ENCODE assay signal across 35 cellular contexts in the genomic region with DNA sequence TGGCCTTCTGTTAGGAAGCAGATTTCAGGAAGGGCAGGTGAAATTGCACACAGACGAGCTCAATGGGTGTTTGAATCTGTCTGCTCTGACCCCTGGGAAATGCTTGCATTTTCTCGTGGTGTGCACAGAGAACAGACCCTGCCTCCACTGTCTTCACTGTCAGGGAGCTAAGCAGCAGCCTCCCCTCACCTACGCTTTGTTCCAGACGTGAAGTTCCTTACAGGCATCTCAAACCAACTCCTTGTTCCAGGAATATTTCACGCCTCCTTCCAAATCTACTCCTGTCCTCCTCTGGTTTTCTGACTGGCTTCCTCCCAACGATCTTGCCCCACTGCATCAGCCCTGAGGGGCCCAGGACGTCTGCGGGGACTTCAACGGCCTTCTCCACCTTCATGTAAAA. TPM values are rescaled to one million over a fixed set of nuclear protein-coding genes. Genes with fewer than 3 reads are reported as not detected.
"Had no signal": no experiment of that assay in that cellular context is flagged by ENCODE, and none has a peak within 500 bp of the region (broad histone marks: within the 10 kb centered on the region; RNA-seq: fewer than 3 reads in every experiment).

No MANE protein-coding gene starts in this region.

- H3K36me3 Mint-ChIP-seq: activated naive CD8-positive, alpha-beta T cell had no signal

- H3K36me3 ChIP-seq: colonic mucosa, gastroesophageal sphincter had no signal

- FAIRE-seq: endometrium, endothelial cell of umbilical vein, TTC549 had no signal

- H3K27ac Mint-ChIP-seq: activated B cell treated with CpG ODN at 0.5 μM for 24 hours; activated CD8-positive, alpha-beta T cell treated with anti-CD3 and anti-CD28 coated beads for 36 hours; activated naive CD8-positive, alpha-beta T cell; activated T-helper 17 cell treated with anti-CD3 and anti-CD28 coated beads, Interleukin-2, amount 50 U/mL, for 72 hours had no signal

- H3K4me1 Mint-ChIP-seq: activated B cell treated with CpG ODN at 0.5 μM for 24 hours; activated T-helper 17 cell treated with anti-CD3 and anti-CD28 coated beads, Interleukin-2, amount 50 U/mL, for 72 hours had no signal

- H3K4me1 ChIP-seq: colonic mucosa, esophagus squamous epithelium, gastroesophageal sphincter had no signal

- DNase-seq: activated B cell treated with CpG ODN at 0.5 μM for 24 hours; activated CD4-positive, alpha-beta T cell treated with anti-CD3 and anti-CD28 coated beads for 48 hours; activated CD4-positive, alpha-beta T cell treated with anti-CD3 and anti-CD28 coated beads, Interleukin-2, amount 50 U/mL, for 1 hour; activated CD4-positive, alpha-beta T cell treated with anti-CD3 and anti-CD28 coated beads, Interleukin-2, amount 50 U/mL, for 48 hours; activated CD8-positive, alpha-beta memory T cell treated with anti-CD3 and anti-CD28 coated beads for 24 hours; activated CD8-positive, alpha-beta T cell treated with anti-CD3 and anti-CD28 coated beads for 36 hours; activated effector memory CD4-positive, alpha-beta T cell treated with Interleukin-2 at 50 U/mL for 16 hours; activated gamma-delta T cell treated with Interleukin-2 at 50 U/mL for 16 hours; activated naive CD4-positive, alpha-beta T cell treated with anti-CD3 and anti-CD28 coated beads, Interleukin-2, amount 50 U/mL, for 16 hours; activated naive CD4-positive, alpha-beta T cell treated with Interleukin-2 at 50 U/mL for 16 hours; activated T-cell treated with anti-CD3 and anti-CD28 coated beads, Interleukin-2, amount 50 U/mL, for 4 hours; amygdala; aorta; body of pancreas; central memory CD4-positive, alpha-beta T cell; cerebellar nuclear complex; colonic mucosa; effector CD8-positive, alpha-beta T cell; esophagus squamous epithelium; foreskin melanocyte; T-helper 1 cell; T-helper 2 cell had no signal

- H3K4me3 ChIP-seq: body of pancreas, colonic mucosa, esophagus squamous epithelium, gastroesophageal sphincter had no signal

- ATAC-seq: activated CD4-positive, CD25-positive, alpha-beta regulatory T cell treated with anti-CD3 and anti-CD28 coated beads, Interleukin-2, amount 50 U/mL, for 24 hours; activated CD8-positive, alpha-beta T cell treated with anti-CD3 and anti-CD28 coated beads for 36 hours; activated T-cell treated with anti-CD3 and anti-CD28 coated beads, Interleukin-2, amount 50 U/mL, for 4 hours; body of pancreas; gastroesophageal sphincter had no signal

- H3K27ac ChIP-seq: body of pancreas, colonic mucosa, epithelial cell of prostate, esophagus squamous epithelium, gastroesophageal sphincter, VCaP had no signal

- H3K9me3 Mint-ChIP-seq: activated B cell treated with CpG ODN at 0.5 μM for 24 hours; activated CD8-positive, alpha-beta T cell treated with anti-CD3 and anti-CD28 coated beads for 36 hours; activated T-cell treated with anti-CD3 and anti-CD28 coated beads, Interleukin-2, amount 50 U/mL, for 4 hours; activated T-helper 17 cell treated with anti-CD3 and anti-CD28 coated beads, Interleukin-2, amount 50 U/mL, for 72 hours had no signal

- H3K27me3 ChIP-seq: body of pancreas, colonic mucosa, esophagus squamous epithelium had no signal

- H3K9me3 ChIP-seq: body of pancreas, colonic mucosa, esophagus squamous epithelium, gastroesophageal sphincter had no signal

- H3K27me3 Mint-ChIP-seq: activated naive CD8-positive, alpha-beta T cell had no signal

- H3K4me3 Mint-ChIP-seq: activated B cell treated with CpG ODN at 0.5 μM for 24 hours; activated CD8-positive, alpha-beta T cell treated with anti-CD3 and anti-CD28 coated beads for 36 hours; activated naive CD8-positive, alpha-beta T cell; activated T-cell treated with anti-CD3 and anti-CD28 coated beads, Interleukin-2, amount 50 U/mL, for 4 hours; activated T-helper 17 cell treated with anti-CD3 and anti-CD28 coated beads, Interleukin-2, amount 50 U/mL, for 72 hours had no signal

RNA-seq across cellular contexts. Expression of a gene that starts 13.7 kb away (rescaled TPM):
- total RNA-seq: activated B cell treated with CpG ODN at 0.5 μM for 24 hours; activated CD8-positive, alpha-beta T cell treated with anti-CD3 and anti-CD28 coated beads for 36 hours; activated T-cell treated with anti-CD3 and anti-CD28 coated beads, Interleukin-2, amount 50 U/mL, for 4 hours; dermis microvascular lymphatic vessel endothelial cell; endothelial cell of umbilical vein; fibroblast of lung; fibroblast of villous mesenchyme; glomerular endothelial cell had no signal
- polyA plus RNA-seq: endothelial cell of umbilical vein, fibroblast of lung had no signal
